1 cellular context compared by ENCODE assay signal in genomic region chr2:74529357-74530238, GRCh38.
TF ChIP-seq lines count a peak whose summit lies in the region.

Gene AUP1, minus strand, starts transcription at chr2:74529706. Its CDS starts 77 bp downstream, at chr2:74529629.
Gene HTRA2, plus strand, starts transcription at chr2:74529933. Its CDS starts 74 bp downstream, at chr2:74530007.

TF ChIP-seq in HCT116, 20 proteins besides CTCF, POLR2A, EP300 and RAD21 (continued from another document):
- no peak for TF ChIP-seq REST (IDR thresholded peaks at IDR 0.05; ENCODE audit: low read depth)
TF ChIP-seq in HCT116: peak in this region for 4.
